In the genomic region with DNA sequence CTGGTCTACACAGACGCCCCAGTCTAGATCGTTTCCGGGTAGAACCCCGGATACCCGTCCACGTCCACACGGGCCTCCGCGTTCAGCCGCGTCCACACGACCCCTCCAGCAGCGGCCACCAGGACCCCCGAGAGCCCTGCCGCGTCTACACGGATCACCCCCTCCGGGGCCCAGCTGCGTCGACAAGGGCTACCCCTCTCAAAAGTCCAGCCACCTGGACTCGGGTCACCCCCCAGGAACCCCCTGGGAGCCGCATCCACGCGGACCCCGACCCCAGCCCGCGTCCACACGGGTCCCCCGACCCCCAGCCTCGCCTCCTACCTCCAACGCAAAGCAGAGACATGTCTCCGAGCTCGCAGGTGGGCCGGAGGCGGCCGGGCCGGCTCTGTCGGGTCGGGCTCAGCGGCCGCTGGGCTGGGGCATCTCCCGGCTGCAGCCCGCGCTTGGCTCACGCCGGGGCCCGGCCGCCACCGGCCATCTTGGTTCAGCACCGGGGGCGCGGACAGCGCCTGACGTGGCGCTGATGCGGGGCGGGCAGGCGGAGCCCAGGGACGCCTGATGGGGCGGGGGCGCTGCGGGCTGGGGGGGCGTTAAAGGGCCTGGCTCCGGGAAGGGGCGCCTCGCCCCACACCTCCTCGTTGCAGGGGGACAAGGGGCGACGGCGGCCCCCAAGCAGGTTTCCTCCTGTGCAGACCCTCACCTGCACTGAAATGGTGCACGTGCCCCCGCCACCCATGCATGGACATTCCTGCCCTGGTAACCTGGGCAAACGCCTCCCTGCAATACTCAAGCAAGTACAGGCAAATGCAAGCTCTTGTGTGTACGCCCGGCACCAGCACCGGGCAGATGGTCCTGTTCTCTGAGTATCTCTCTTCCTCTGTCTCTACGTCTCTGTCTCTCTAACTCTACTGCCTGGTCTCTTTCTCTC, we compare ENCODE assay signal across 8 cellular contexts. TPM values are rescaled to one million over a fixed set of nuclear protein-coding genes. Genes with fewer than 3 reads are reported as not detected.
A peak's percentile ranks its signal among the peaks of the same experiment; 100 is the strongest.
DNase-seq lines count a peak whose midpoint lies in the region; ATAC-seq and TF ChIP-seq lines count a peak whose summit lies in the region.

A gene (minus strand): TSS at position 498 of the 928 bp plus-strand sequence. CDS start 155 bp downstream, at position 343.

- no peaks in the 10 kb centered on the region for H3F3A ChIP-seq in smooth muscle cell (ENCODE audit: low read depth)

- no peak within 1 kb of the TSS for H2AFZ ChIP-seq in smooth muscle cell (ENCODE audit: low read depth)

- H3K4me3 ChIP-seq in breast epithelium (peak within 1 kb of the TSS in 1 of 3 donors; percentile 39), smooth muscle cell (peak within 1 kb of the TSS; percentile 37)

- H3K27me3 ChIP-seq in breast epithelium, result peaks cover 9 to 78% of the 10 kb centered on the region in 2 donors
- H3K27me3 ChIP-seq in smooth muscle cell (ENCODE audit: low read depth), result peaks cover 26% of the 10 kb centered on the region

- DNase-seq in MCF 10A (ENCODE audit: unreplicated experiment) (no peak), breast epithelium (ENCODE audit: low spot score in 2 of 2) (no peak), RPMI7951 (ENCODE audit: low read depth) (peak; percentile 44), hepatic stellate cell (ENCODE audit: low spot score) (peak; percentile 75), smooth muscle cell (lab: John Stamatoyannopoulos, UW; ENCODE audit: unreplicated experiment) (peak; percentile 52)
- DNase-seq in activated naive CD4-positive, alpha-beta T cell treated with anti-CD3 and anti-CD28 coated beads, Interleukin-2, amount 50 U/mL, for 72 hours (ENCODE audit: low spot score in 2 of 2), result peak in 1 of 2 donors; percentile 78

- 4% methylated on average over 44 of the region's 77 CpGs for WGBS in smooth muscle cell (ENCODE audit: low lambda C conversion rate)

- TF ChIP-seq CTCF in MCF 10A (IDR thresholded peaks at IDR 0.05; ENCODE audit: unreplicated experiment) (no peak), breast epithelium (IDR thresholded peaks at IDR 0.05) (no peak), smooth muscle cell (IDR thresholded peaks at IDR 0.05; ENCODE audit: borderline replicate concordance, insufficient read depth, poor library complexity, severe bottlenecking) (no peak)

- H3K4me1 ChIP-seq in breast epithelium, result no peaks in the 10 kb centered on the region
- peaks cover 5% of the 10 kb centered on the region for H3K4me1 ChIP-seq in smooth muscle cell (ENCODE audit: low read depth)

- H3K36me3 ChIP-seq in breast epithelium, result no peaks in the 10 kb centered on the region
- no peaks in the 10 kb centered on the region for H3K36me3 ChIP-seq in smooth muscle cell (ENCODE audit: low read depth)

- peaks cover 12% of the 10 kb centered on the region for H3K4me1 Mint-ChIP-seq in MCF 10A (ENCODE audit: insufficient read depth, unreplicated experiment)

- H3K27ac Mint-ChIP-seq in MCF 10A (ENCODE audit: low read depth, unreplicated experiment), result peak within 1 kb of the TSS; percentile 22
- no peak within 1 kb of the TSS for H3K27ac Mint-ChIP-seq in activated naive CD4-positive, alpha-beta T cell treated with anti-CD3 and anti-CD28 coated beads, Interleukin-2, amount 50 U/mL, for 72 hours

- peaks cover 22% of the 10 kb centered on the region for H3K27me3 Mint-ChIP-seq in MCF 10A (ENCODE audit: insufficient read depth, unreplicated experiment)

- intact Hi-C loops in MCF 10A (cut with micrococcal nuclease), result no loop called here
- intact Hi-C loops in breast epithelium (cut with DNase I; ENCODE audit: low total_unique reads), result no loop called here

- H3K4me3 Mint-ChIP-seq in MCF 10A (ENCODE audit: unreplicated experiment), result peak within 1 kb of the TSS; percentile 35

- BruUV-seq in MCF 10A (replicated peaks; lab: Mats Ljungman, UMichigan), result no TSS peak

- H3K9me3 ChIP-seq in breast epithelium (no peaks in the 10 kb centered on the region), smooth muscle cell (replicated peaks; ENCODE audit: low read depth) (no peaks in the 10 kb centered on the region)

- no peak within 1 kb of the TSS for H3K27ac ChIP-seq in breast epithelium
- H3K27ac ChIP-seq in smooth muscle cell (ENCODE audit: low read depth), result no peak within 1 kb of the TSS

- POLR2A ChIA-PET in MCF 10A (lab: Yijun Ruan, JAX), result no interaction called here

- H4K20me1 ChIP-seq in smooth muscle cell (ENCODE audit: low read depth), result no peaks in the 10 kb centered on the region

- no peak for TF ChIP-seq POLR2A in breast epithelium (IDR thresholded peaks at IDR 0.05)

- peak; percentile 34 to 85 for ATAC-seq in activated naive CD4-positive, alpha-beta T cell treated with anti-CD3 and anti-CD28 coated beads, Interleukin-2, amount 50 U/mL, for 72 hours
- ATAC-seq in GM19397 (IDR thresholded peaks at IDR 0.05; ENCODE audit: unreplicated experiment) (no peak), GM21576 (IDR thresholded peaks at IDR 0.05; ENCODE audit: unreplicated experiment) (no peak)

- H3K9me3 Mint-ChIP-seq in MCF 10A (ENCODE audit: unreplicated experiment), result no peaks in the 10 kb centered on the region
- peaks cover 4 to 5% of the 10 kb centered on the region in 2 donors for H3K9me3 Mint-ChIP-seq in activated naive CD4-positive, alpha-beta T cell treated with anti-CD3 and anti-CD28 coated beads, Interleukin-2, amount 50 U/mL, for 72 hours

- peak within 1 kb of the TSS; percentile 84 for H3K4me2 ChIP-seq in smooth muscle cell

- CTCF ChIA-PET in MCF 10A (lab: Yijun Ruan, JAX), result no interaction called here

- H3K9ac ChIP-seq in smooth muscle cell (ENCODE audit: low read depth), result no peak within 1 kb of the TSS

- H3K79me2 ChIP-seq in smooth muscle cell (ENCODE audit: low read depth), result no peaks in the 10 kb centered on the region

- H3K36me3 Mint-ChIP-seq in MCF 10A (ENCODE audit: insufficient read depth, unreplicated experiment), result no peaks in the 10 kb centered on the region
- H3K36me3 Mint-ChIP-seq in activated naive CD4-positive, alpha-beta T cell treated with anti-CD3 and anti-CD28 coated beads, Interleukin-2, amount 50 U/mL, for 72 hours, result peaks cover 0 to 12% of the 10 kb centered on the region in 2 donors

RNA-seq across cellular contexts. Expression of the gene that starts here (rescaled TPM):
- total RNA-seq in MCF 10A (2022) (0.15 and 0.21 TPM in 2 replicates), breast epithelium (under 1 TPM in 2 of 3 donors, not detected in 1; under 0.01 to 0.15 TPM), smooth muscle cell (0.63 and 2.1 TPM in 2 replicates)
- 0.10 and 0.12 TPM in 2 replicates for total RNA-seq in RPMI7951 (2014; rRNA removed; shearing (Covaris generic))
- total RNA-seq in activated naive CD4-positive, alpha-beta T cell treated with anti-CD3 and anti-CD28 coated beads, Interleukin-2, amount 50 U/mL, for 72 hours, result under 1 TPM; 0.04 to 0.20 TPM
- polyA plus RNA-seq in smooth muscle cell, result 0.21 and 0.85 TPM in 2 replicates

Comparison
In these comparisons a context has a peak if more than half of its experiments do, and no peak if none do; other contexts are left out.
1. Peak in DNase-seq in RPMI7951; RNA of the gene not detected or under 1 TPM.
2. Peak in ATAC-seq in activated naive CD4-positive, alpha-beta T cell treated with anti-CD3 and anti-CD28 coated beads, Interleukin-2, amount 50 U/mL, for 72 hours; RNA of the gene not detected or under 1 TPM.
3. DNase-seq: peak in hepatic stellate cell (single experiment) and smooth muscle cell (single experiment); none in MCF 10A (single experiment) and breast epithelium (0 of 2).